In genomic region chr16:73848993-73849392, GRCh38 we compare ENCODE assay signal across 17 cellular contexts.
DNase-seq lines count a peak whose midpoint lies in the region; ATAC-seq, FAIRE-seq and TF ChIP-seq lines count a peak whose summit lies in the region.
"Had no signal": no experiment of that assay in that cellular context is flagged by ENCODE, and none has a peak within 500 bp of the region (broad histone marks: within the 10 kb centered on the region; RNA-seq: fewer than 3 reads in every experiment).

No MANE protein-coding gene starts in this region.

- no peaks in the 10 kb centered on the region for H4K20me1 ChIP-seq in neural progenitor cell (ENCODE audit: low read depth)
- H4K20me1 ChIP-seq: BLaER1 treated with 17β-estradiol and CSF1 and Interleukin-3, amounts not matched to agents 10 nM and 100 nM had no signal

- no peaks in the 10 kb centered on the region for H3K79me2 ChIP-seq in neural progenitor cell (ENCODE audit: low read depth)

- intact Hi-C loops in mucosa of descending colon (cut with DNase I, micrococcal nuclease) = no loop called here
- intact Hi-C loops in transverse colon (cut with DNase I; ENCODE audit: low total_unique reads) = no loop called here

- peaks cover under 1% of the 10 kb centered on the region for H3K27me3 Mint-ChIP-seq in neural progenitor cell (ENCODE audit: insufficient read depth, low read depth)
- H3K27me3 Mint-ChIP-seq: B cell had no signal

- TF ChIP-seq POLR2A in transverse colon (IDR thresholded peaks at IDR 0.05) = no peak

- no peak for TF ChIP-seq EP300 in transverse colon (IDR thresholded peaks at IDR 0.05; ENCODE audit: low read depth)

- no peak overlapping the region for H2AFZ ChIP-seq in neural progenitor cell (replicated peaks)
- H2AFZ ChIP-seq: GM23248 had no signal

- 41 to 60% methylated on average over 1 to 4 of the region's 4 CpGs for WGBS in transverse colon (ENCODE audit: low coverage in 1 of 2), 2 donors

- TF ChIP-seq CTCF in mucosa of descending colon (IDR thresholded peaks at IDR 0.05) = no peak
- TF ChIP-seq CTCF in transverse colon (IDR thresholded peaks at IDR 0.05) = no peak
- TF ChIP-seq CTCF in neural progenitor cell (IDR thresholded peaks at IDR 0.05) = no peak

- H3K27ac Mint-ChIP-seq in neural progenitor cell = no peak overlapping the region
- H3K27ac Mint-ChIP-seq: B cell; CD8-positive, alpha-beta T cell had no signal

- H3K4me2 ChIP-seq in neural progenitor cell = no peak overlapping the region
- H3K4me2 ChIP-seq: BLaER1 treated with 17β-estradiol and CSF1 and Interleukin-3, amounts not matched to agents 10 nM and 100 nM had no signal

- in situ Hi-C loops in transverse colon (cut with MboI; ENCODE audit: low pct_ligation_motif_present in 1 of 4, low pct_unique_long_range_greater_than_20kb in 1 of 4, low sequenced_read_pairs in 3 of 4) = no loop called here

- H3K4me3 ChIP-seq in mucosa of descending colon = no peak overlapping the region
- H3K4me3 ChIP-seq in transverse colon = no peak overlapping the region
- H3K4me3 ChIP-seq in neural progenitor cell = no peak overlapping the region
- H3K4me3 ChIP-seq: BLaER1 treated with 17β-estradiol and CSF1 and Interleukin-3, amounts not matched to agents 10 nM and 100 nM; GM23248; HAP-1 had no signal

- peaks cover 20% of the 10 kb centered on the region for H3K4me1 Mint-ChIP-seq in neural progenitor cell
- H3K4me1 Mint-ChIP-seq: B cell had no signal

- no peak overlapping the region for H3K9ac ChIP-seq in neural progenitor cell
- H3K9ac ChIP-seq: BLaER1 treated with 17β-estradiol and CSF1 and Interleukin-3, amounts not matched to agents 10 nM and 100 nM; GM23248 had no signal

- H3K36me3 ChIP-seq in mucosa of descending colon (ENCODE audit: low read depth) = no peaks in the 10 kb centered on the region
- H3K36me3 ChIP-seq in transverse colon = no peaks in the 10 kb centered on the region
- H3K36me3 ChIP-seq in neural progenitor cell = no peaks in the 10 kb centered on the region
- H3K36me3 ChIP-seq: BLaER1 treated with 17β-estradiol and CSF1 and Interleukin-3, amounts not matched to agents 10 nM and 100 nM; HAP-1 had no signal

- no peaks in the 10 kb centered on the region for H3K36me3 Mint-ChIP-seq in neural progenitor cell
- H3K36me3 Mint-ChIP-seq: CD8-positive, alpha-beta T cell had no signal

- H3K27ac ChIP-seq in transverse colon (peak overlapping the region; percentile 45 to 66 (median 52)), neural progenitor cell (no peak overlapping the region)
- H3K27ac ChIP-seq: BLaER1 treated with 17β-estradiol and CSF1 and Interleukin-3, amounts not matched to agents 10 nM and 100 nM; GM23248; HL-60 had no signal

- H3K27me3 ChIP-seq in transverse colon = no peaks in the 10 kb centered on the region
- no peaks in the 10 kb centered on the region for H3K27me3 ChIP-seq in neural progenitor cell
- H3K27me3 ChIP-seq: BLaER1 treated with 17β-estradiol and CSF1 and Interleukin-3, amounts not matched to agents 10 nM and 100 nM had no signal

- FAIRE-seq in colon (lab: Jason Lieb, UNC) = peak; percentile 80

- no peak overlapping the region for H3K4me3 Mint-ChIP-seq in neural progenitor cell
- H3K4me3 Mint-ChIP-seq: B cell; CD8-positive, alpha-beta T cell had no signal

- DNase-seq in NCI-H460 (ENCODE audit: extremely low read depth, low read depth) (peak; percentile 95), mucosa of descending colon (peak in 2 of 3 donors; percentile 72 to 87), transverse colon (peak; percentile 78), SIG-M5 (lab: John Stamatoyannopoulos, UW) (no peak), neural progenitor cell (ENCODE audit: low spot score) (no peak)
- DNase-seq: Calu3; CD8-positive, alpha-beta T cell; DMS79 treated with DMSO at 0.1 percent for 48 hours; GF-D8; GM23248; IMR-90 had no signal

- H3K4me1 ChIP-seq in mucosa of descending colon (ENCODE audit: low read depth) (peaks cover 3% of the 10 kb centered on the region), transverse colon (peaks cover 0 to 6% (median 0%) of the 10 kb centered on the region in 4 donors), neural progenitor cell (peaks cover 12% of the 10 kb centered on the region)
- H3K4me1 ChIP-seq: BLaER1 treated with 17β-estradiol and CSF1 and Interleukin-3, amounts not matched to agents 10 nM and 100 nM; HAP-1 had no signal

- peaks cover 6% of the 10 kb centered on the region for H3F3A ChIP-seq in neural progenitor cell (ENCODE audit: low read depth)

- H3K9me3 ChIP-seq in mucosa of descending colon = no peaks in the 10 kb centered on the region
- H3K9me3 ChIP-seq in transverse colon = no peaks in the 10 kb centered on the region
- no peaks in the 10 kb centered on the region for H3K9me3 ChIP-seq in neural progenitor cell (ENCODE audit: low read depth)
- H3K9me3 ChIP-seq: BLaER1 treated with 17β-estradiol and CSF1 and Interleukin-3, amounts not matched to agents 10 nM and 100 nM; HAP-1 had no signal

- ATAC-seq in mucosa of descending colon (peak; percentile 99), HG02852 (IDR thresholded peaks at IDR 0.05; ENCODE audit: unreplicated experiment) (no peak)
- ATAC-seq: CD8-positive, alpha-beta T cell had no signal

- no peaks in the 10 kb centered on the region for H3K9me3 Mint-ChIP-seq in neural progenitor cell
- H3K9me3 Mint-ChIP-seq: CD8-positive, alpha-beta T cell had no signal

Comparison
In these comparisons a context has a peak if more than half of its experiments do, and no peak if none do; other contexts are left out.
1. DNase-seq: peak in NCI-H460 (single experiment), mucosa of descending colon (2 of 3) and transverse colon (single experiment); none in SIG-M5 (single experiment) and neural progenitor cell (single experiment).